ENCODE assay signal across 29 cellular contexts in genomic region chr1:38034871-38035270, GRCh38. TPM values are rescaled to one million over a fixed set of nuclear protein-coding genes. Genes with fewer than 3 reads are reported as not detected.
"Had no signal": no experiment of that assay in that cellular context is flagged by ENCODE, and none has a peak within 500 bp of the region (broad histone marks: within the 10 kb centered on the region; RNA-seq: fewer than 3 reads in every experiment).

No MANE protein-coding gene starts in this region.

- H3K4me3 ChIP-seq: adrenal gland, coronary artery, dorsolateral prefrontal cortex, esophagus muscularis mucosa, gastrocnemius medialis had no signal

- H3K9me3 ChIP-seq: adrenal gland, esophagus muscularis mucosa, gastrocnemius medialis had no signal

- FAIRE-seq: astrocyte, bronchial epithelial cell had no signal

- H3K27me3 ChIP-seq: adrenal gland, brain microvascular endothelial cell, gastrocnemius medialis had no signal

- H3K36me3 ChIP-seq: adrenal gland, brain microvascular endothelial cell, esophagus muscularis mucosa, gastrocnemius medialis had no signal

- DNase-seq: activated CD4-positive, alpha-beta memory T cell treated with anti-CD3 and anti-CD28 coated beads, Interleukin-2, amount 10 ng/mL, durations not matched to agents 7 days and 5 days; activated CD4-positive, alpha-beta T cell treated with anti-CD3 and anti-CD28 coated beads for 4 hours; activated CD4-positive, alpha-beta T cell treated with anti-CD3 and anti-CD28 coated beads, Interleukin-2, amount 10 ng/mL, durations not matched to agents 7 days and 5 days; activated CD4-positive, alpha-beta T cell treated with anti-CD3 and anti-CD28 coated beads, Interleukin-2, amount 50 U/mL, for 4 hours; activated CD4-positive, CD25-positive, alpha-beta regulatory T cell; activated CD4-positive, CD25-positive, alpha-beta regulatory T cell treated with anti-CD3 and anti-CD28 coated beads, Interleukin-2, amount 50 U/mL, for 72 hours; activated CD8-positive, alpha-beta memory T cell treated with anti-CD3 and anti-CD28 coated beads, Interleukin-2, amount 50 U/mL, for 48 hours; activated naive CD4-positive, alpha-beta T cell treated with anti-CD3 and anti-CD28 coated beads for 36 hours; activated naive CD8-positive, alpha-beta T cell treated with anti-CD3 and anti-CD28 coated beads for 36 hours; activated naive CD8-positive, alpha-beta T cell treated with anti-CD3 and anti-CD28 coated beads, Interleukin-2, amount 50 U/mL, for 24 hours; activated T-cell treated with anti-CD3 and anti-CD28 coated beads for 4 hours; activated T-cell treated with anti-CD3 and anti-CD28 coated beads, Interleukin-2, amount 50 U/mL, for 24 hours; activated T-cell treated with anti-CD3 and anti-CD28 coated beads, Interleukin-2, amount 50 U/mL, for 72 hours; adrenal gland; brain microvascular endothelial cell; dorsolateral prefrontal cortex; effector memory CD4-positive, alpha-beta T cell; endodermal cell; erythroblast; foreskin keratinocyte; gastrocnemius medialis; glutamatergic neuron; T-helper 2 cell had no signal

- H3K27ac ChIP-seq: adrenal gland, brain microvascular endothelial cell, coronary artery, esophagus muscularis mucosa, foreskin keratinocyte, gastrocnemius medialis had no signal

RNA-seq across cellular contexts. Expression of gene POU3F1, which starts 11.7 kb away (rescaled TPM):
- total RNA-seq: activated CD4-positive, alpha-beta memory T cell treated with anti-CD3 and anti-CD28 coated beads, Interleukin-2, amount 10 ng/mL, durations not matched to agents 7 days and 5 days; activated CD4-positive, alpha-beta T cell treated with anti-CD3 and anti-CD28 coated beads, Interleukin-2, amount 10 ng/mL, durations not matched to agents 7 days and 5 days; activated naive CD4-positive, alpha-beta T cell treated with anti-CD3 and anti-CD28 coated beads for 36 hours; activated T-cell treated with anti-CD3 and anti-CD28 coated beads, Interleukin-2, amount 50 U/mL, for 72 hours; cardiac septum; cerebellum had no signal
